ENCODE assay signal across 20 cellular contexts in genomic region chr11:62428871-62429601, GRCh38. TPM values are rescaled to one million over a fixed set of nuclear protein-coding genes. Genes with fewer than 3 reads are reported as not detected.
DNase-seq lines count a peak whose midpoint lies in the region; ATAC-seq, FAIRE-seq and TF ChIP-seq lines count a peak whose summit lies in the region.
"Had no signal": no experiment of that assay in that cellular context is flagged by ENCODE, and none has a peak within 500 bp of the region (broad histone marks: within the 10 kb centered on the region; RNA-seq: fewer than 3 reads in every experiment).

No MANE protein-coding gene starts in this region.

- POLR2A ChIA-PET in AG04450 (lab: Yijun Ruan, JAX): no interaction called here

- no peaks in the 10 kb centered on the region for H3K36me3 ChIP-seq in muscle layer of colon (ENCODE audit: insufficient read depth, low read length)
- H3K36me3 ChIP-seq: left lung, upper lobe of left lung had no signal

- H3K27me3 ChIP-seq in AG04450 (ENCODE audit: control insufficient read depth, insufficient read depth, low read length) (no peaks in the 10 kb centered on the region), muscle layer of colon (ENCODE audit: control insufficient read depth in 1 of 2, insufficient read depth in 2 of 2, low read length in 2 of 2) (no peaks in the 10 kb centered on the region)
- H3K27me3 ChIP-seq: left lung, upper lobe of left lung had no signal

- H3K9me3 ChIP-seq in AG04450 (ENCODE audit: control insufficient read depth, insufficient read depth, low read length) (no peaks in the 10 kb centered on the region), muscle layer of colon (ENCODE audit: low read length) (no peaks in the 10 kb centered on the region)
- H3K9me3 ChIP-seq: left lung, upper lobe of left lung had no signal

- H3K9ac ChIP-seq in muscle layer of colon (ENCODE audit: low read length): no peak overlapping the region

- H3K4me1 Mint-ChIP-seq in activated T-helper 17 cell treated with anti-CD3 and anti-CD28 coated beads, Interleukin-2, amount 50 U/mL, for 72 hours: peaks cover 23% of the 10 kb centered on the region

- H3K27ac Mint-ChIP-seq in activated T-helper 17 cell treated with anti-CD3 and anti-CD28 coated beads, Interleukin-2, amount 50 U/mL, for 72 hours: peak overlapping the region; percentile 91

- H3K4me3 ChIP-seq in AG04450 (ENCODE audit: low read depth, low read length) (no peak overlapping the region), muscle layer of colon (ENCODE audit: low read depth in 1 of 2, low read length in 2 of 2) (no peak overlapping the region), foreskin fibroblast (ENCODE audit: low read depth in 1 of 2, low read length in 2 of 2) (no peak overlapping the region)
- H3K4me3 ChIP-seq: left lung, upper lobe of left lung had no signal

- CTCF ChIA-PET in AG04450 (lab: Charles Lee): interaction anchor here (0.6 to 2.4 kb wide), 5 partner anchors 10 to 131 kb away, joined by 3 to 7 read pairs (median 4); no protein-coding TSS in a partner anchor

- H3K27me3 Mint-ChIP-seq in activated T-helper 17 cell treated with anti-CD3 and anti-CD28 coated beads, Interleukin-2, amount 50 U/mL, for 72 hours: no peaks in the 10 kb centered on the region
- H3K27me3 Mint-ChIP-seq: naive thymus-derived CD8-positive, alpha-beta T cell had no signal

- peak; percentile 61 for FAIRE-seq in G401.6 (lab: Jason Lieb, UNC)

- H3K27ac ChIP-seq in AG04450 (ENCODE audit: low read depth, low read length): peak overlapping the region; percentile 57
- H3K27ac ChIP-seq in muscle layer of colon (ENCODE audit: low read depth, low read length): peak overlapping the region; percentile 69

- no peak for ATAC-seq in activated T-helper 17 cell treated with anti-CD3 and anti-CD28 coated beads, Interleukin-2, amount 50 U/mL, for 72 hours (replicated peaks)
- ATAC-seq: left lung; naive thymus-derived CD8-positive, alpha-beta T cell had no signal

- H3K4me3 Mint-ChIP-seq in activated T-helper 17 cell treated with anti-CD3 and anti-CD28 coated beads, Interleukin-2, amount 50 U/mL, for 72 hours: no peak overlapping the region
- H3K4me3 Mint-ChIP-seq: naive thymus-derived CD8-positive, alpha-beta T cell had no signal

- peaks cover 71% of the 10 kb centered on the region for H3K4me1 ChIP-seq in muscle layer of colon (ENCODE audit: insufficient read depth, low read length)

- TF ChIP-seq CTCF in AG04450 (IDR thresholded peaks at IDR 0.05; ENCODE audit: low read depth, low read length): no peak
- no peak for TF ChIP-seq CTCF in foreskin fibroblast (IDR thresholded peaks at IDR 0.05; ENCODE audit: low read depth, low read length)

- no peaks in the 10 kb centered on the region for H3K9me3 Mint-ChIP-seq in activated T-helper 17 cell treated with anti-CD3 and anti-CD28 coated beads, Interleukin-2, amount 50 U/mL, for 72 hours
- H3K9me3 Mint-ChIP-seq: naive thymus-derived CD8-positive, alpha-beta T cell had no signal

- DNase-seq in AG04450 (ENCODE audit: low read depth, low spot score) (no peak), foreskin fibroblast (no peak), NCI-H1048 (lab: John Stamatoyannopoulos, UW) (no peak), ureter (ENCODE audit: low spot score) (no peak), Ammon's horn (ENCODE audit: low spot score) (no peak)
- DNase-seq: activated CD4-positive, alpha-beta T cell treated with anti-CD3 and anti-CD28 coated beads, Interleukin-2, amount 50 U/mL, for 48 hours; activated gamma-delta T cell treated with Interleukin-2 at 50 U/mL for 16 hours; DMS53; left lung; naive thymus-derived CD8-positive, alpha-beta T cell; NCI-H1092; retina; Right ventricle myocardium superior; T1000; upper lobe of left lung had no signal

- H3K36me3 Mint-ChIP-seq in activated T-helper 17 cell treated with anti-CD3 and anti-CD28 coated beads, Interleukin-2, amount 50 U/mL, for 72 hours (ENCODE audit: low read depth): no peaks in the 10 kb centered on the region
- H3K36me3 Mint-ChIP-seq: naive thymus-derived CD8-positive, alpha-beta T cell had no signal

RNA-seq across cellular contexts. Expression of gene SCGB1A1, which starts 10.2 kb away (rescaled TPM):
- polyA plus RNA-seq in AG04450 (2011; rRNA removed): not detected in 2 replicates
- polyA minus RNA-seq in AG04450 (2011; rRNA and poly(A)+ RNA removed): not detected in 2 replicates
- total RNA-seq in activated T-helper 17 cell treated with anti-CD3 and anti-CD28 coated beads, Interleukin-2, amount 50 U/mL, for 72 hours: not detected
- total RNA-seq in ureter: not detected
- total RNA-seq: HT1080; naive thymus-derived CD8-positive, alpha-beta T cell; Right ventricle myocardium superior had no signal
- polyA plus RNA-seq: BJ; naive thymus-derived CD8-positive, alpha-beta T cell had no signal
